In genomic region chr1:15848929-15849774, GRCh38 we compare ENCODE assay signal across 1 cellular context.
A peak's percentile ranks its signal among the peaks of the same experiment; 100 is the strongest.
TF ChIP-seq lines count a peak whose summit lies in the region.

No MANE protein-coding gene starts in this region.

TF ChIP-seq in GM12878, 131 proteins besides CTCF, POLR2A, EP300 and RAD21 (continued from another document and continues in another):
- TF ChIP-seq ZBTB33 (IDR thresholded peaks at IDR 0.05) (no peak), PBX3 (IDR thresholded peaks at IDR 0.05; ENCODE audit: insufficient replicate concordance, low read depth, low read length) (no peak), SUZ12 (IDR thresholded peaks at IDR 0.05; ENCODE audit: unreplicated experiment) (no peak), NBN (IDR thresholded peaks at IDR 0.05) (0 out of 2 replicates have a peak, but pooled peaks have one; percentile 62), SMARCA5 (IDR thresholded peaks at IDR 0.05) (no peak), NR2C1 (IDR thresholded peaks at IDR 0.05) (no peak), NFYA (IDR thresholded peaks at IDR 0.05; ENCODE audit: borderline replicate concordance, low read depth, low read length) (no peak), CREM (IDR thresholded peaks at IDR 0.05; ENCODE audit: low read depth) (peak; percentile 29; the same call in 1 of the 2 replicates), ATF7 (IDR thresholded peaks at IDR 0.05; ENCODE audit: low read depth) (no peak), SUPT20H (IDR thresholded peaks at IDR 0.05; ENCODE audit: borderline replicate concordance, control insufficient read depth, low read depth, low read length) (no peak), ZBED1 (IDR thresholded peaks at IDR 0.05; ENCODE audit: borderline replicate concordance) (no peak), SMAD5 (IDR thresholded peaks at IDR 0.05; ENCODE audit: low read depth) (0 out of 2 replicates have a peak, but pooled peaks have one; percentile 24), YY1 (IDR thresholded peaks at IDR 0.05; ENCODE audit: low read depth, low read length) (peak; percentile 80), RUNX3 (IDR thresholded peaks at IDR 0.05; ENCODE audit: low read length) (no peak), TARDBP (IDR thresholded peaks at IDR 0.05; ENCODE audit: borderline replicate concordance) (no peak), KDM1A (IDR thresholded peaks at IDR 0.05; ENCODE audit: borderline replicate concordance) (no peak), CUX1 (IDR thresholded peaks at IDR 0.05; ENCODE audit: insufficient replicate concordance, low read depth, low read length) (no peak), ZSCAN29 (IDR thresholded peaks at IDR 0.05) (no peak), PAX5 (IDR thresholded peaks at IDR 0.05; ENCODE audit: borderline replicate concordance, low read depth, low read length) (no peak), MYC (IDR thresholded peaks at IDR 0.05; ENCODE audit: insufficient read depth, insufficient read length, insufficient replicate concordance, low read length, severe bottlenecking) (no peak), RELA (IDR thresholded peaks at IDR 0.05; ENCODE audit: borderline replicate concordance, partially characterized antibody) (no peak), ZBTB11 (CRISPR knock-in tag; IDR thresholded peaks at IDR 0.05) (no peak), SRF (IDR thresholded peaks at IDR 0.05; ENCODE audit: low read depth in 2 of 2, low read length in 2 of 2) (no peak), HSF1 (IDR thresholded peaks at IDR 0.05; ENCODE audit: low read depth, low read length) (no peak), RAD51 (IDR thresholded peaks at IDR 0.05) (no peak), JUNB (IDR thresholded peaks at IDR 0.05) (no peak), E2F8 (IDR thresholded peaks at IDR 0.05; ENCODE audit: low read depth, partially characterized antibody) (no peak), E4F1 (IDR thresholded peaks at IDR 0.05; ENCODE audit: borderline replicate concordance, partially characterized antibody) (no peak), MEF2B (IDR thresholded peaks at IDR 0.05; ENCODE audit: partially characterized antibody, poor library complexity, severe bottlenecking) (no peak), EGR1 (IDR thresholded peaks at IDR 0.05; ENCODE audit: borderline replicate concordance in 1 of 2, low read depth in 2 of 2, low read length in 2 of 2) (0 out of 3 replicates have a peak, but pooled peaks of 1 of the 2 experiments have one; percentile 51), NFXL1 (IDR thresholded peaks at IDR 0.05; ENCODE audit: borderline replicate concordance) (no peak), FOXM1 (IDR thresholded peaks at IDR 0.05; ENCODE audit: low read depth, low read length) (peak; percentile 45; the same call in 1 of the 2 replicates), ASH2L (IDR thresholded peaks at IDR 0.05; ENCODE audit: borderline replicate concordance, low read depth) (no peak), CEBPZ (IDR thresholded peaks at IDR 0.05; ENCODE audit: low read depth, low read length) (no peak)
